ENCODE assay signal across 21 cellular contexts in the genomic region with DNA sequence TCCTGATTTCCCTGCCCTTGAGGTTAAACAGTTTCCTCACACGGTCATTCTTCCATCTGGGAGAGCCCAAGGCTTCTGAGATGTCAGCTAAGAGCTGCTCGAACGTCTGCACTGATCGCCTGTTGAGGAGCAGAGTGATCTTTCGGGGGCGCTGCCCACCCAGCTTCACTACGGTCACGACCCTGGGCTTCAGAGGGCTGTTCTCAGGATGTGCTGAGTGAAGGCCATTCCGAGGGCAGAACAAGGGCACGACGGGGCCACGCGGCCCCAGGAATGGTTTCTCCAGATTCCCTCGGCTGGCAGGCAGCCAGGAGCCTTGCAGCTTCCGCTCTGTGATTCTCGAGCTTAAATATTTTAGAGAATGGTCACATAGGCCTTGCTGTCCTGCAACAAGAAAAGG. TPM values are rescaled to one million over a fixed set of nuclear protein-coding genes. Genes with fewer than 3 reads are reported as not detected.
"Had no signal": no experiment of that assay in that cellular context is flagged by ENCODE, and none has a peak within 500 bp of the region (broad histone marks: within the 10 kb centered on the region; RNA-seq: fewer than 3 reads in every experiment).

No MANE protein-coding gene starts in this region.

- H3K36me3 ChIP-seq: lower lobe of right lung, neutrophil, pancreas, thyroid gland had no signal

- H3K9ac ChIP-seq: SK-N-SH had no signal

- H3K4me3 ChIP-seq: dorsolateral prefrontal cortex, lower lobe of right lung, pancreas, thyroid gland had no signal

- FAIRE-seq: pancreas had no signal

- H3K4me2 ChIP-seq: SK-N-SH had no signal

- ATAC-seq: activated CD4-positive, CD25-positive, alpha-beta regulatory T cell treated with anti-CD3 and anti-CD28 coated beads, Interleukin-2, amount 50 U/mL, for 24 hours; activated CD8-positive, alpha-beta T cell treated with anti-CD3 and anti-CD28 coated beads, Interleukin-2, amount 10 ng/mL, durations not matched to agents 7 days and 5 days; foreskin keratinocyte; lower lobe of right lung; natural killer cell; pancreas had no signal

- H3K27me3 ChIP-seq: dorsolateral prefrontal cortex, neutrophil, pancreas, thyroid gland had no signal

- DNase-seq: activated CD4-positive, alpha-beta T cell treated with anti-CD3 and anti-CD28 coated beads, Interleukin-2, amount 10 ng/mL, durations not matched to agents 7 days and 5 days; activated CD8-positive, alpha-beta T cell treated with anti-CD3 and anti-CD28 coated beads, Interleukin-2, amount 10 ng/mL, durations not matched to agents 7 days and 5 days; activated naive CD4-positive, alpha-beta T cell treated with Interleukin-2 at 50 U/mL for 16 hours; activated naive CD8-positive, alpha-beta T cell treated with anti-CD3 and anti-CD28 coated beads, Interleukin-2, amount 10 ng/mL, durations not matched to agents 7 days and 5 days; activated T-cell treated with anti-CD3 and anti-CD28 coated beads, Interleukin-2, amount 50 U/mL, for 24 hours; dorsolateral prefrontal cortex; foreskin keratinocyte; lower lobe of right lung; natural killer cell; SK-N-SH; stimulated activated CD4-positive, alpha-beta T cell treated with anti-CD3 and anti-CD28 coated beads, Interleukin-12 subunit alpha, Interleukin-12 subunit beta, amount 100 ng/mL, for 4 hours; stimulated activated CD4-positive, alpha-beta T cell treated with anti-CD3 and anti-CD28 coated beads, Interleukin-1b, Interleukin-23, amount 100 ng/mL, for 48 hours; stimulated activated CD8-positive, alpha-beta memory T cell treated with anti-CD3 and anti-CD28 coated beads, Interleukin-4, amount 100 ng/mL, for 48 hours; stimulated activated naive CD4-positive, alpha-beta T cell; T-helper 9 cell; thyroid gland had no signal

- H3K27ac ChIP-seq: dorsolateral prefrontal cortex, foreskin keratinocyte, lower lobe of right lung, neutrophil, pancreas, thyroid gland had no signal

- H3K4me1 ChIP-seq: foreskin keratinocyte, lower lobe of right lung, pancreas, thyroid gland had no signal

- H3K9me3 ChIP-seq: lower lobe of right lung, neutrophil, pancreas, SK-N-SH, thyroid gland had no signal

RNA-seq across cellular contexts. Expression of a gene that starts 25.7 kb away (rescaled TPM):
- total RNA-seq: activated CD4-positive, alpha-beta T cell treated with anti-CD3 and anti-CD28 coated beads, Interleukin-2, amount 10 ng/mL, durations not matched to agents 7 days and 5 days; activated CD8-positive, alpha-beta T cell treated with anti-CD3 and anti-CD28 coated beads, Interleukin-2, amount 10 ng/mL, durations not matched to agents 7 days and 5 days; activated naive CD8-positive, alpha-beta T cell treated with anti-CD3 and anti-CD28 coated beads, Interleukin-2, amount 10 ng/mL, durations not matched to agents 7 days and 5 days; activated T-helper 2 cell treated with anti-CD3 and anti-CD28 coated beads, Interferon-gamma antibody, Interleukin-2, Interleukin-4, amounts not matched to agents 10 μg/mL and 5 μg/mL and 100 μg/mL, durations not matched to agents 14 hours and 24 hours and 36 hours; foreskin keratinocyte; natural killer cell; ureter had no signal
- polyA plus RNA-seq: foreskin keratinocyte, SK-N-SH had no signal
